ENCODE assay signal across 21 cellular contexts in genomic region chr16:51450913-51451312, GRCh38.
DNase-seq lines count a peak whose midpoint lies in the region; ATAC-seq and TF ChIP-seq lines count a peak whose summit lies in the region.
"Had no signal": no experiment of that assay in that cellular context is flagged by ENCODE, and none has a peak within 500 bp of the region (broad histone marks: within the 10 kb centered on the region; RNA-seq: fewer than 3 reads in every experiment).

No MANE protein-coding gene starts in this region.

- peaks cover 5% of the 10 kb centered on the region for H3K27me3 Mint-ChIP-seq in brain
- H3K27me3 Mint-ChIP-seq in nephron progenitor cell (ENCODE audit: low read depth, poor library complexity), result no peaks in the 10 kb centered on the region
- H3K27me3 Mint-ChIP-seq in glutamatergic neuron (ENCODE audit: unreplicated experiment), result peaks cover 6% of the 10 kb centered on the region
- H3K27me3 Mint-ChIP-seq: B cell had no signal

- H3K9me3 Mint-ChIP-seq in brain (peaks cover 0 to 23% (median 0%) of the 10 kb centered on the region in 5 experiments), nephron progenitor cell (no peaks in the 10 kb centered on the region), glutamatergic neuron (ENCODE audit: unreplicated experiment) (no peaks in the 10 kb centered on the region)
- H3K9me3 Mint-ChIP-seq: GM23338 had no signal

- H3K27ac Mint-ChIP-seq in brain (peak overlapping the region in 4 of 5 experiments; percentile 49 to 80 (median 70)), nephron progenitor cell (peak overlapping the region; percentile 74), glutamatergic neuron (ENCODE audit: unreplicated experiment) (no peak overlapping the region)
- H3K27ac Mint-ChIP-seq: B cell, GM23338 had no signal

- ATAC-seq in left lobe of liver, result peak; percentile 95
- ATAC-seq in sciatic nerve, result no peak
- ATAC-seq: GM23338, Panc1 had no signal

- no peak for TF ChIP-seq CTCF in brain (conservative IDR thresholded peaks at IDR 0.05)
- TF ChIP-seq CTCF in nephron progenitor cell (IDR thresholded peaks at IDR 0.05), result no peak
- TF ChIP-seq CTCF in glutamatergic neuron (IDR thresholded peaks at IDR 0.05; ENCODE audit: partially characterized antibody, unreplicated experiment), result no peak

- H3K36me3 Mint-ChIP-seq in brain, result no peaks in the 10 kb centered on the region
- no peaks in the 10 kb centered on the region for H3K36me3 Mint-ChIP-seq in nephron progenitor cell (ENCODE audit: low read depth)
- H3K36me3 Mint-ChIP-seq in glutamatergic neuron (ENCODE audit: unreplicated experiment), result no peaks in the 10 kb centered on the region

- peak overlapping the region in 2 of 5 experiments; percentile 22 to 46 for H3K4me3 Mint-ChIP-seq in brain
- peak overlapping the region; percentile 24 for H3K4me3 Mint-ChIP-seq in nephron progenitor cell
- H3K4me3 Mint-ChIP-seq in glutamatergic neuron (ENCODE audit: unreplicated experiment), result no peak overlapping the region
- H3K4me3 Mint-ChIP-seq: B cell, GM23338 had no signal

- DNase-seq in COLO668 (lab: John Stamatoyannopoulos, UW; ENCODE audit: unreplicated experiment) (peak; percentile 28), left lobe of liver (ENCODE audit: low spot score) (peak; percentile 71), nephron progenitor cell (no peak), sciatic nerve (ENCODE audit: low spot score) (no peak), NCI-H1694 treated with DMSO at 0.1 percent for 48 hours (lab: John Stamatoyannopoulos, UW) (no peak), NCI-H1694 (lab: John Stamatoyannopoulos, UW) (no peak), glutamatergic neuron (no peak)
- DNase-seq: 8988T, Caco-2, DMS153, GF-D8, HCEC 1CT, Kasumi-1, MG63, NCI-H1048, NCI-H1436 treated with DMSO at 0.1 percent for 48 hours, NCI-H510A had no signal

- peaks cover 40% of the 10 kb centered on the region for H3K4me1 Mint-ChIP-seq in brain
- H3K4me1 Mint-ChIP-seq in nephron progenitor cell, result peaks cover 79% of the 10 kb centered on the region
- peaks cover 9% of the 10 kb centered on the region for H3K4me1 Mint-ChIP-seq in glutamatergic neuron (ENCODE audit: low read depth, unreplicated experiment)
- H3K4me1 Mint-ChIP-seq: B cell had no signal

- intact Hi-C loops in sciatic nerve (cut with DNase I), result no loop called here

Comparison
In these comparisons a context has a peak if more than half of its experiments do, and no peak if none do; other contexts are left out.
1. DNase-seq: peak in COLO668 (single experiment) and left lobe of liver (single experiment); none in nephron progenitor cell (single experiment), sciatic nerve (single experiment), NCI-H1694 treated with DMSO at 0.1 percent for 48 hours (single experiment), NCI-H1694 (single experiment) and glutamatergic neuron (single experiment).